ENCODE assay signal across 1 cellular context in the genomic region with DNA sequence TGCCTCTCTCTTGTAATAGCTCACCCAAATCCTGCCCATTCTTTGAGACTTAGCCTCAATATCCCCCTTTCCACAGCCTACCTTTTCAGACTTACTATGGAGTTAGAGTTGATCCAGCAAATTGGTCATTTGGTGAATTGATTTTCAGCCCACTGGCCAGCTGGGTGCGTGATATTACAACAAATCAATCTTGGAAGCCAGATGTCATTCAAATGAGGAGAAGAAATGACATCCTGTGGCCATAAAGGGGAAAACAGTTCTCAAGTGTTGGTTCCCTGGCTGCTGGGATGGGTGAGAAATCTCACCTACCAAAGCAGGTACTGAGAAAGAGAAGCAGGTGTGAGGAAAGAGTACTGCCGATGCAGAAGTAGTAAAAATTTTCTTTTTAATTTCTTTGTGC.
TF ChIP-seq lines count a peak whose summit lies in the region.

No MANE protein-coding gene starts in this region.

TF ChIP-seq in HCT116, 20 proteins besides CTCF, POLR2A, EP300 and RAD21 (continued from another document):
- TF ChIP-seq, protein P1, sequence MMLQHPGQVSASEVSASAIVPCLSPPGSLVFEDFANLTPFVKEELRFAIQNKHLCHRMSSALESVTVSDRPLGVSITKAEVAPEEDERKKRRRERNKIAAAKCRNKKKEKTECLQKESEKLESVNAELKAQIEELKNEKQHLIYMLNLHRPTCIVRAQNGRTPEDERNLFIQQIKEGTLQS (IDR thresholded peaks at IDR 0.05): no peak
